In genomic region chr12:30691122-30691879, GRCh38 we compare ENCODE assay signal across 1 cellular context.
TF ChIP-seq lines count a peak whose summit lies in the region.

No MANE protein-coding gene starts in this region.

TF ChIP-seq in IMR-90, 13 proteins besides CTCF, POLR2A, EP300 and RAD21:
- TF ChIP-seq BHLHE40 (IDR thresholded peaks at IDR 0.05; ENCODE audit: low read depth, low read length) (peak; percentile 75; the same call in 1 of the 2 replicates), NFE2L2 (IDR thresholded peaks at IDR 0.05; ENCODE audit: low read depth, low read length) (no peak), MXI1 (IDR thresholded peaks at IDR 0.05; ENCODE audit: borderline replicate concordance, low read depth, low read length) (no peak), MAFK (IDR thresholded peaks at IDR 0.05; ENCODE audit: low read depth, low read length) (no peak), MAZ (IDR thresholded peaks at IDR 0.05; ENCODE audit: borderline replicate concordance, low read depth, low read length) (no peak), CEBPB (IDR thresholded peaks at IDR 0.05; ENCODE audit: low read depth, low read length) (0 out of 2 replicates have a peak, but pooled peaks have one; percentile 21), USF2 (IDR thresholded peaks at IDR 0.05; ENCODE audit: low read depth, low read length) (no peak), ELK1 (IDR thresholded peaks at IDR 0.05; ENCODE audit: borderline replicate concordance, low read depth, low read length) (no peak), RFX5 (IDR thresholded peaks at IDR 0.05; ENCODE audit: low read depth, low read length) (no peak), CHD1 (IDR thresholded peaks at IDR 0.05; ENCODE audit: low read depth, low read length) (no peak), FOS (IDR thresholded peaks at IDR 0.05; ENCODE audit: low read depth, low read length) (peak; percentile 64; the same call in 1 of the 2 replicates), RCOR1 (IDR thresholded peaks at IDR 0.05; ENCODE audit: insufficient replicate concordance, low read length) (no peak), SMC3 (IDR thresholded peaks at IDR 0.05; ENCODE audit: low read depth, low read length) (no peak)
TF ChIP-seq in IMR-90: peak in this region for 3.
